6 cellular contexts compared by ENCODE assay signal in the genomic region with DNA sequence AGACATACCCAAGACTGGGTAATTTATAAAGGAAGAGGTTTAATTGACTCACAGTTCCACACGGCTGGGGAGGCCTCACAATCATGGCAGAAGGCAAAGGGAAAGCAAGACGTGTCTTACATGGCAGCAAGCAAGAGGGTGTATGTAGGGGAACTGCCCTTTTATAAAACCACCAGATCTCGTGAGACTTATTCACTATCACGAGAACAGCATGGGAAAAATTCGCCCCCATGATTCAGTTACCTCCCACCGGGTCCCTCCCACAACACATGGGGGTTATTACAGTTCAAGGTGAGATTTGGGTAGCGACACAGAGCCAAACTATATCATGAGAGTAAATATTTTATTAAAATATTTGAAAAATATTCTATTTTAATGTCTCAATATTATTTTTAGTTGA. TPM values are rescaled to one million over a fixed set of nuclear protein-coding genes. Genes with fewer than 3 reads are reported as not detected.
"Had no signal": no experiment of that assay in that cellular context is flagged by ENCODE, and none has a peak within 500 bp of the region (broad histone marks: within the 10 kb centered on the region; RNA-seq: fewer than 3 reads in every experiment).

No MANE protein-coding gene starts in this region.

RNA-seq across cellular contexts. Expression of a gene that starts 24.5 kb away (rescaled TPM):
- total RNA-seq: GM23248, H4, H7, HFFc6, HT1080 had no signal
- polyA plus RNA-seq: GM23248, IgD-negative memory B cell had no signal

RNA-seq across cellular contexts. Expression of a gene that starts 54.6 kb away (rescaled TPM):
- total RNA-seq: GM23248, H7, HFFc6 had no signal
- polyA plus RNA-seq: GM23248, IgD-negative memory B cell had no signal
